In the genomic region with DNA sequence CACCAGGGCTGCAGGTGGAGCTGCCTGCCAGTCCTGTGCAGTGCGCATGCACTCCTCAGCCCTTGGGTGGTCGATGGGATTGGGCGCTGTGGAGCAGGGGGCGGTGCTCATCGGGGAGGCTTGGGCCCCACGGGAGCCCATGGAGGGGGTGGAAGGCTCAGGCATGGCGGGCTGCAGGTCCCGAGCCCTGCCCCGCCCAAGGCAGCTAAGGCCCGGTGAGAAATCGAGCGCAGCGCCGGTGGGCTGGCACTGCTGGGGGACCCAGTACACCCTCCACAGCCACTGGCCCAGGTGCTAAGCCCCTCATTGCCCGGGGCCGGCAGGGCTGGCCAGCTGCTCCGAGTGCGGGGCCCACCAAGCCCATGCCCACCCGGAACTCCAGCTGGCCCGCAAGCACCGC, we compare ENCODE assay signal across 8 cellular contexts.
DNase-seq lines count a peak whose midpoint lies in the region; ATAC-seq, FAIRE-seq and TF ChIP-seq lines count a peak whose summit lies in the region.
"Not testable (repeated sequence)": the region's sequence is repeated elsewhere in the genome, so short reads cannot be mapped to it uniquely, and the experiment has no call there.

No MANE protein-coding gene starts in this region.

- H3K27ac ChIP-seq in left ventricle myocardium inferior (replicated peaks); kidney (ENCODE audit: low read depth in 2 of 2, low read length in 2 of 2); right lobe of liver; spleen: not testable (repeated sequence)

- H3K4me1 ChIP-seq in left ventricle myocardium inferior; kidney (ENCODE audit: control insufficient read depth in 1 of 2, insufficient read depth in 1 of 2, low read depth in 1 of 2, low read length in 2 of 2); right lobe of liver; spleen: not testable (repeated sequence)

- intact Hi-C loops in CD14-positive monocyte (cut with micrococcal nuclease); left ventricle myocardium inferior (cut with micrococcal nuclease); left ventricle myocardium superior (cut with micrococcal nuclease); kidney (cut with DNase I); right lobe of liver (cut with DNase I); posterior vena cava (cut with DNase I); spleen (cut with DNase I; ENCODE audit: low total_unique reads): not testable (repeated sequence)

- no CpG with 5 or more reads among the region's 21 CpGs for WGBS in right lobe of liver (ENCODE audit: insufficient coverage, low coverage, low lambda C conversion rate, missing lambda C conversion rate)
- 90 to 100% (median 97%) methylated on average over 4 to 21 of the region's 21 CpGs for WGBS in spleen, 5 donors

- not testable (repeated sequence) for TF ChIP-seq POLR2A in right lobe of liver (IDR thresholded peaks at IDR 0.05); spleen (IDR thresholded peaks at IDR 0.05)

- not testable (repeated sequence) for H3K9me3 ChIP-seq in left ventricle myocardium inferior (replicated peaks); kidney (ENCODE audit: control insufficient read depth in 1 of 2, low read length in 2 of 2); right lobe of liver; spleen

- not testable (repeated sequence) for H3K4me3 Mint-ChIP-seq in CD14-positive monocyte; chondrocyte (ENCODE audit: unreplicated experiment)

- not testable (repeated sequence) for FAIRE-seq in kidney (lab: Jason Lieb, UNC)

- not testable (repeated sequence) for TF ChIP-seq CTCF in CD14-positive monocyte (IDR thresholded peaks at IDR 0.05); chondrocyte (IDR thresholded peaks at IDR 0.05); left ventricle myocardium inferior (IDR thresholded peaks at IDR 0.05; ENCODE audit: borderline replicate concordance); kidney (IDR thresholded peaks at IDR 0.05; ENCODE audit: borderline replicate concordance, extremely low read depth, insufficient read depth); right lobe of liver (IDR thresholded peaks at IDR 0.05); spleen (IDR thresholded peaks at IDR 0.05 in 8 of 11, conservative IDR thresholded peaks at IDR 0.05 in 3 of 11)

- not testable (repeated sequence) for H3K27me3 Mint-ChIP-seq in CD14-positive monocyte (ENCODE audit: low read depth in 3 of 3); chondrocyte (ENCODE audit: low read depth)

- H3K27ac Mint-ChIP-seq in CD14-positive monocyte; chondrocyte (ENCODE audit: unreplicated experiment): not testable (repeated sequence)

- H3K36me3 ChIP-seq in left ventricle myocardium inferior; kidney (ENCODE audit: control insufficient read depth in 1 of 2, insufficient read depth in 2 of 2, low read length in 2 of 2); right lobe of liver; spleen: not testable (repeated sequence)

- H3K9me3 Mint-ChIP-seq in CD14-positive monocyte, result peaks cover 0 to 16% (median 10%) of the 10 kb centered on the region in 7 donors
- not testable (repeated sequence) for H3K9me3 Mint-ChIP-seq in chondrocyte (ENCODE audit: low read depth)

- not testable (repeated sequence) for H3K27me3 ChIP-seq in left ventricle myocardium inferior (ENCODE audit: low read depth); right lobe of liver; spleen (replicated peaks in 1 of 7)

- not testable (repeated sequence) for H3K4me1 Mint-ChIP-seq in CD14-positive monocyte; chondrocyte (ENCODE audit: low read depth)

- not testable (repeated sequence) for ATAC-seq in left ventricle myocardium superior, right lobe of liver

- not testable (repeated sequence) for H3K4me3 ChIP-seq in left ventricle myocardium inferior; kidney (ENCODE audit: low read length in 2 of 2); right lobe of liver; spleen

- DNase-seq in CD14-positive monocyte (ENCODE audit: low spot score) (peak; percentile 36), chondrocyte (ENCODE audit: low spot score) (peak; percentile 50), left ventricle myocardium inferior (peak; percentile 9), left ventricle myocardium superior (peak; percentile 12), kidney (peak; percentile 47), right lobe of liver (peak in 2 of 3 donors; percentile 9 to 25), posterior vena cava (ENCODE audit: low spot score) (peak; percentile 74), spleen (peak; percentile 66)

- not testable (repeated sequence) for H3K9ac ChIP-seq in kidney (ENCODE audit: low read length in 2 of 2)

- H3K36me3 Mint-ChIP-seq in CD14-positive monocyte; chondrocyte (ENCODE audit: low read depth): not testable (repeated sequence)

Comparison
In these comparisons a context has a peak if more than half of its experiments do, and no peak if none do; other contexts are left out.
1. DNase-seq: peak in every context shown above with its lines; median percentile 74 in posterior vena cava; 66 in spleen; 50 in chondrocyte; 47 in kidney; 36 in CD14-positive monocyte; 17 in right lobe of liver; 12 in left ventricle myocardium superior; 9 in left ventricle myocardium inferior.